32 cellular contexts compared by ENCODE assay signal in genomic region chr3:46889381-46890110, GRCh38. TPM values are rescaled to one million over a fixed set of nuclear protein-coding genes. Genes with fewer than 3 reads are reported as not detected.
DNase-seq lines count a peak whose midpoint lies in the region; ATAC-seq, FAIRE-seq and TF ChIP-seq lines count a peak whose summit lies in the region.
"Had no signal": no experiment of that assay in that cellular context is flagged by ENCODE, and none has a peak within 500 bp of the region (broad histone marks: within the 10 kb centered on the region; RNA-seq: fewer than 3 reads in every experiment).

No MANE protein-coding gene starts in this region.

- POLR2A ChIA-PET in K562 (lab: Yijun Ruan, JAX): no interaction called here

- TF ChIP-seq CTCF in K562 (IDR thresholded peaks at IDR 0.05 in 2 of 3, conservative IDR thresholded peaks at IDR 0.05 in 1 of 3; ENCODE audit: insufficient read depth in 2 of 3, low read depth in 1 of 3, low read length in 3 of 3) (no peak), nephron (IDR thresholded peaks at IDR 0.05; ENCODE audit: unreplicated experiment in 3 of 3) (no peak)

- no peak for TF ChIP-seq POLR2A in K562 (conservative IDR thresholded peaks at IDR 0.05)

- peak; percentile 48 for DNase-seq in NCI-H2227 (lab: John Stamatoyannopoulos, UW; ENCODE audit: unreplicated experiment)
- no peak for DNase-seq in NCI-H2227 treated with DMSO at 0.1 percent for 48 hours (lab: John Stamatoyannopoulos, UW)
- peak; percentile 36 for DNase-seq in NCI-H69 (lab: John Stamatoyannopoulos, UW)
- peak in 3 of 4 experiments; percentile 40 to 66 (median 50) for DNase-seq in K562 (ENCODE audit: extremely low read depth in 1 of 4, low spot score in 3 of 4)
- DNase-seq in DMS153 (lab: John Stamatoyannopoulos, UW): no peak
- DNase-seq in stimulated activated naive CD8-positive, alpha-beta T cell treated with anti-CD3 and anti-CD28 coated beads, Interleukin-15, Interleukin-2, amounts not matched to agents 100 U/mL and 50 U/mL, for 24 hours: no peak
- DNase-seq: activated CD4-positive, alpha-beta T cell treated with anti-CD3 and anti-CD28 coated beads, Interleukin-2, amount 10 ng/mL, durations not matched to agents 7 days and 5 days; activated naive CD4-positive, alpha-beta T cell treated with anti-CD3 and anti-CD28 coated beads, Interleukin-2, amount 50 U/mL, for 16 hours; Caco-2; endodermal cell; islet precursor cell; mammary epithelial cell; NCI-H1105; NCI-H2029 treated with DMSO at 0.1 percent for 48 hours; NCI-H446; stimulated activated CD4-positive, alpha-beta T cell treated with anti-CD3 and anti-CD28 coated beads, Interleukin-1b, Interleukin-23, amount 100 ng/mL, for 48 hours; upper lobe of right lung had no signal

- no peak overlapping the region for H3K27ac ChIP-seq in K562 (ENCODE audit: extremely low read depth, low read depth, low read length)
- H3K27ac ChIP-seq: gastroesophageal sphincter, HL-60, neutrophil, prostate gland, skin epidermis, upper lobe of right lung, VCaP had no signal

- H3K36me3 ChIP-seq in K562 (ENCODE audit: control insufficient read depth, insufficient read depth, low read length): no peaks in the 10 kb centered on the region
- H3K36me3 ChIP-seq: gastroesophageal sphincter, HAP-1, neutrophil, prostate gland, upper lobe of right lung had no signal

- peak overlapping the region in 1 of 2 experiments; percentile 69; a peak in 1 of 4 replicates for H3K9ac ChIP-seq in K562 (ENCODE audit: insufficient read depth in 1 of 2, low read depth in 2 of 2, low read length in 2 of 2)

- H3K36me3 Mint-ChIP-seq in nephron (ENCODE audit: low read depth): peaks cover 20% of the 10 kb centered on the region

- H4K20me1 ChIP-seq in K562 (replicated peaks; ENCODE audit: control insufficient read depth, insufficient read depth, low read length): peaks cover 24% of the 10 kb centered on the region

- H3K79me2 ChIP-seq in K562 (ENCODE audit: control insufficient read depth, insufficient read depth, low read length): no peaks in the 10 kb centered on the region

- H3K4me3 Mint-ChIP-seq in nephron: peak overlapping the region in 2 of 3 experiments; percentile 9 to 57
- H3K4me3 Mint-ChIP-seq: activated CD4-positive, alpha-beta T cell treated with anti-CD3 and anti-CD28 coated beads, Interleukin-2, amount 10 ng/mL, durations not matched to agents 7 days and 5 days; endodermal cell; T-helper 1 cell treated with Interleukin-12 subunit alpha and Interleukin-12 subunit beta and Interleukin-4 antibody, amounts not matched to agents 30 μg/mL and 1 μg/mL, for 36 hours had no signal

- FAIRE-seq in K562 (lab: Jason Lieb, UNC): no peak
- FAIRE-seq: A204.1, GM12892, RCC 7860 had no signal

- H3K27me3 Mint-ChIP-seq in nephron (ENCODE audit: low read depth): peaks cover 23% of the 10 kb centered on the region

- in situ Hi-C loops in K562 (cut with MboI): no loop called here

- H3K4me1 ChIP-seq in K562 (replicated peaks in 1 of 2; ENCODE audit: control insufficient read depth in 2 of 2, insufficient read depth in 2 of 2, low read length in 2 of 2): peaks cover 0 to 21% of the 10 kb centered on the region in 2 experiments; a peak in 3 of 5 replicates
- H3K4me1 ChIP-seq: prostate gland had no signal

- no peak overlapping the region for H3K4me3 ChIP-seq in K562
- H3K4me3 ChIP-seq: gastroesophageal sphincter, HAP-1, prostate gland, skin epidermis, upper lobe of right lung had no signal

- H2AFZ ChIP-seq in K562 (ENCODE audit: low read depth, low read length): no peak overlapping the region

- peaks cover 34 to 86% of the 10 kb centered on the region in 2 experiments for H3K27me3 ChIP-seq in K562 (ENCODE audit: control insufficient read depth in 2 of 2, insufficient read depth in 2 of 2, low read length in 2 of 2)
- H3K27me3 ChIP-seq: gastroesophageal sphincter had no signal

- BruUV-seq in K562 (replicated peaks; lab: Mats Ljungman, UMichigan): no TSS peak

- no peaks in the 10 kb centered on the region for H3K9me3 Mint-ChIP-seq in nephron
- H3K9me3 Mint-ChIP-seq: activated CD4-positive, alpha-beta T cell treated with anti-CD3 and anti-CD28 coated beads, Interleukin-2, amount 10 ng/mL, durations not matched to agents 7 days and 5 days; endodermal cell; T-helper 1 cell treated with Interleukin-12 subunit alpha and Interleukin-12 subunit beta and Interleukin-4 antibody, amounts not matched to agents 30 μg/mL and 1 μg/mL, for 36 hours had no signal

- intact Hi-C loops in K562 (cut with micrococcal nuclease): no loop called here

- no peak overlapping the region for H3K4me2 ChIP-seq in K562 (ENCODE audit: insufficient read depth, low read length)

- 2% methylated on average over 6 of the region's 6 CpGs for WGBS in K562 (ENCODE audit: insufficient coverage, low coverage, missing lambda C conversion rate)

- no peak for TF ChIP-seq EP300 in K562 (IDR thresholded peaks at IDR 0.05; ENCODE audit: low read length)

- ATAC-seq in K562 (peak; percentile 25), GM21367 (IDR thresholded peaks at IDR 0.05; ENCODE audit: unreplicated experiment) (no peak)
- no peak for ATAC-seq in stimulated activated naive CD8-positive, alpha-beta T cell treated with anti-CD3 and anti-CD28 coated beads, Interleukin-15, Interleukin-2, amounts not matched to agents 100 U/mL and 50 U/mL, for 24 hours
- ATAC-seq: gastroesophageal sphincter, upper lobe of right lung had no signal

- peak overlapping the region in 2 of 3 experiments; percentile 73 for H3K27ac Mint-ChIP-seq in nephron
- H3K27ac Mint-ChIP-seq: activated CD4-positive, alpha-beta T cell treated with anti-CD3 and anti-CD28 coated beads, Interleukin-2, amount 10 ng/mL, durations not matched to agents 7 days and 5 days; endodermal cell; T-helper 1 cell treated with Interleukin-12 subunit alpha and Interleukin-12 subunit beta and Interleukin-4 antibody, amounts not matched to agents 30 μg/mL and 1 μg/mL, for 36 hours had no signal

- no peaks in the 10 kb centered on the region for H3K9me3 ChIP-seq in K562 (replicated peaks; ENCODE audit: control insufficient read depth, insufficient read depth, low read depth, low read length)
- H3K9me3 ChIP-seq: Caco-2, gastroesophageal sphincter, HAP-1, neutrophil, prostate gland, upper lobe of right lung had no signal

- H3K9me1 ChIP-seq in K562 (ENCODE audit: control insufficient read depth, insufficient read depth, low read length): no peaks in the 10 kb centered on the region

- CTCF ChIA-PET in K562 (lab: Yijun Ruan, JAX; ENCODE audit: low intra/inter-chr PET ratio): no interaction called here

- no peak for TF ChIP-seq RAD21 in K562 (CRISPR knock-in tag; conservative IDR thresholded peaks at IDR 0.05 in 1 of 2, IDR thresholded peaks at IDR 0.05 in 1 of 2)

- peaks cover 38% of the 10 kb centered on the region for H3K4me1 Mint-ChIP-seq in nephron

TF ChIP-seq in K562, 482 proteins besides CTCF, POLR2A, EP300 and RAD21 (continues in another document):
- no peak for TF ChIP-seq PRPF4 (IDR thresholded peaks at IDR 0.05; ENCODE audit: insufficient read depth, low read depth, low read length, poor library complexity, severe bottlenecking)
- peak; percentile 60; the same call in 1 of the 2 replicates for TF ChIP-seq ADNP (tag; IDR thresholded peaks at IDR 0.05)
- no peak for TF ChIP-seq POLR2B (IDR thresholded peaks at IDR 0.05; ENCODE audit: low read depth, partially characterized antibody)

RNA-seq across cellular contexts. Expression of gene PTH1R, which starts 12.0 kb away (rescaled TPM):
- not detected in 2 replicates for total RNA-seq in K562 (2011; cell fraction: chromatin; rRNA removed; ENCODE audit: low replicate concordance)
- total RNA-seq in K562 (2011; cell fraction: nucleolus; rRNA removed): not detected in 2 replicates
- total RNA-seq in K562 (2011; cell fraction: nucleoplasm; rRNA removed): not detected in 2 replicates
- not detected in 2 replicates for total RNA-seq in K562 (2014; rRNA removed)
- not detected in 2 replicates for total RNA-seq in K562 (2014; rRNA removed; fragmentation: Illumina TruSeq; extraction: Trizol)
- not detected in 2 replicates for total RNA-seq in K562 (2015; rRNA removed; fragmentation: Illumina TruSeq; extraction: Trizol)
- not detected in 2 replicates for total RNA-seq in K562 (2021)
- not detected in 2 replicates for polyA plus RNA-seq in K562 (2011; rRNA removed)
- polyA plus RNA-seq in K562 (2011; cell fraction: cytosol; rRNA removed): not detected in 2 replicates
- polyA plus RNA-seq in K562 (2011; cell fraction: nucleus; rRNA removed): not detected in 2 replicates
- polyA plus RNA-seq in K562 (2012): not detected in 2 replicates
- polyA plus RNA-seq in K562 (2014; fragmentation: Illumina TruSeq; extraction: Trizol): not detected in 2 replicates
- polyA plus RNA-seq in K562 (2014; fragmentation: Nextera tagmentation; extraction: Ambion mirVana): not detected
- not detected in 2 replicates for polyA plus RNA-seq in K562 (2014; rRNA removed)
- polyA minus RNA-seq in K562 (2011; rRNA and poly(A)+ RNA removed): not detected in 2 replicates
- not detected in 2 replicates for polyA minus RNA-seq in K562 (2011; cell fraction: cytosol; rRNA and poly(A)+ RNA removed)
- not detected in 2 replicates for polyA minus RNA-seq in K562 (2011; cell fraction: nucleus; rRNA and poly(A)+ RNA removed)
- total RNA-seq: activated CD4-positive, alpha-beta T cell treated with anti-CD3 and anti-CD28 coated beads, Interleukin-2, amount 10 ng/mL, durations not matched to agents 7 days and 5 days; Daoy; SK-MEL-5 had no signal
- polyA plus RNA-seq: mammary epithelial cell had no signal

RNA-seq across cellular contexts. Expression of gene MYL3, which starts 26.3 kb away (rescaled TPM):
- total RNA-seq in K562 (2011; cell fraction: chromatin; rRNA removed; ENCODE audit: low replicate concordance): not detected in 2 replicates
- not detected in 2 replicates for total RNA-seq in K562 (2011; cell fraction: nucleolus; rRNA removed)
- not detected in 2 replicates for total RNA-seq in K562 (2011; cell fraction: nucleoplasm; rRNA removed)
- 0.14 TPM in 1 of 2 replicates, not detected in the other for total RNA-seq in K562 (2014; rRNA removed)
- total RNA-seq in K562 (2014; rRNA removed; fragmentation: Illumina TruSeq; extraction: Trizol): not detected in 2 replicates
- not detected in 2 replicates for total RNA-seq in K562 (2015; rRNA removed; fragmentation: Illumina TruSeq; extraction: Trizol)
- total RNA-seq in K562 (2021): not detected in 2 replicates
- polyA plus RNA-seq in K562 (2011; rRNA removed): not detected in 2 replicates
- polyA plus RNA-seq in K562 (2011; cell fraction: cytosol; rRNA removed): not detected in 2 replicates
- not detected in 2 replicates for polyA plus RNA-seq in K562 (2011; cell fraction: nucleus; rRNA removed)
- polyA plus RNA-seq in K562 (2012): not detected in 2 replicates
- not detected in 2 replicates for polyA plus RNA-seq in K562 (2014; fragmentation: Illumina TruSeq; extraction: Trizol)
- under 1 TPM in 1 of 2 experiments, not detected in 1; 0.45 TPM for polyA plus RNA-seq in K562 (2014; fragmentation: Nextera tagmentation; extraction: Ambion mirVana)
- polyA plus RNA-seq in K562 (2014; rRNA removed): not detected in 2 replicates
- polyA minus RNA-seq in K562 (2011; rRNA and poly(A)+ RNA removed): not detected in 2 replicates
- polyA minus RNA-seq in K562 (2011; cell fraction: cytosol; rRNA and poly(A)+ RNA removed): not detected in 2 replicates
- polyA minus RNA-seq in K562 (2011; cell fraction: nucleus; rRNA and poly(A)+ RNA removed): not detected in 2 replicates
- total RNA-seq: activated CD4-positive, alpha-beta T cell treated with anti-CD3 and anti-CD28 coated beads, Interleukin-2, amount 10 ng/mL, durations not matched to agents 7 days and 5 days; Daoy; mammary epithelial cell; SK-MEL-5 had no signal
- polyA plus RNA-seq: mammary epithelial cell had no signal

Comparison
In these comparisons a context has a peak if more than half of its experiments do, and no peak if none do; other contexts are left out.
1. DNase-seq: peak in NCI-H2227 (single experiment), NCI-H69 (single experiment) and K562 (3 of 4); none in NCI-H2227 treated with DMSO at 0.1 percent for 48 hours (single experiment), DMS153 (single experiment) and stimulated activated naive CD8-positive, alpha-beta T cell treated with anti-CD3 and anti-CD28 coated beads, Interleukin-15, Interleukin-2, amounts not matched to agents 100 U/mL and 50 U/mL, for 24 hours (single experiment).